In the genomic region with DNA sequence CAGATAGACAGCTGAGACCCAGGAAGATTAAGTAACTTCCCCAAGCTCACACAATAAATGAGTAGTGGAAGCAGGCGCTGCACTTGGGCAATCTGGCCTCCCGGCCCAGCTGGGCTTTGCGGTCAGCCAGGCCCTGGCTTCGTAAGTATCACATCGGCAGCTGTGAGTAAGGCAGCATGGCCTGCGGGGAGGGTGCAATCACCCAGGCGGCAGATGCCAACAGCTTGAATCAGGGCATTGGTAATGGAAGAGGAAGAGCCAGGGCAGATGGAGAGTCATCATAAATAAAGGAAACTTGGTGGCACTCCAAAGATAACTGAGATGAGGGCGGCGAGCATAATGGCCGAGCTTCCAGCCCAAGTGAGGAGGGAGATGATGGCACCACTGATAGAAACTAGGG, we compare ENCODE assay signal across 14 cellular contexts.
A peak's percentile ranks its signal among the peaks of the same experiment; 100 is the strongest.
DNase-seq lines count a peak whose midpoint lies in the region; ATAC-seq and TF ChIP-seq lines count a peak whose summit lies in the region.
"Had no signal": no experiment of that assay in that cellular context is flagged by ENCODE, and none has a peak within 500 bp of the region (broad histone marks: within the 10 kb centered on the region; RNA-seq: fewer than 3 reads in every experiment).

No MANE protein-coding gene starts in this region.

- H3K4me1 ChIP-seq in hepatocyte (ENCODE audit: insufficient read depth), result no peaks in the 10 kb centered on the region

- ATAC-seq in GM19452 (IDR thresholded peaks at IDR 0.05; ENCODE audit: unreplicated experiment), result no peak
- ATAC-seq in GM18907 (IDR thresholded peaks at IDR 0.05; ENCODE audit: unreplicated experiment), result no peak
- ATAC-seq: mucosa of descending colon; stimulated activated effector memory CD8-positive, alpha-beta T cell treated with anti-CD3 and anti-CD28 coated beads, Interleukin-12 subunit alpha, Interleukin-12 subunit beta, amount 100 ng/mL, for 72 hours had no signal

- H3K4me3 ChIP-seq in fibroblast of mammary gland (ENCODE audit: control insufficient read depth, low read depth, low read length) (no peak overlapping the region), hepatocyte (no peak overlapping the region)
- H3K4me3 ChIP-seq: mucosa of descending colon had no signal

- H3K27ac ChIP-seq in hepatocyte, result no peak overlapping the region

- no peaks in the 10 kb centered on the region for H3K36me3 ChIP-seq in hepatocyte (replicated peaks; ENCODE audit: insufficient read depth, low read depth)

- no peaks in the 10 kb centered on the region for H3K27me3 ChIP-seq in hepatocyte

- no peak overlapping the region for H3K4me2 ChIP-seq in hepatocyte

- no peaks in the 10 kb centered on the region for H4K20me1 ChIP-seq in hepatocyte (ENCODE audit: insufficient read depth, poor library complexity, severe bottlenecking)

- peak; percentile 28 for DNase-seq in HPDE6-E6E7 (ENCODE audit: extremely low spot score)
- DNase-seq in RPMI8226, result peak; percentile 12
- peak; percentile 71 for DNase-seq in fibroblast of mammary gland (ENCODE audit: low read depth)
- peak; percentile 26 for DNase-seq in smooth muscle cell of the brain vasculature (ENCODE audit: low read depth, low spot score)
- DNase-seq in stimulated activated CD4-positive, alpha-beta T cell treated with anti-CD3 and anti-CD28 coated beads, Interleukin-4, amount 100 ng/mL, for 4 hours, result no peak
- no peak for DNase-seq in hepatocyte (ENCODE audit: low spot score)
- DNase-seq: activated T-cell treated with anti-CD3 and anti-CD28 coated beads, Interleukin-2, amount 50 U/mL, for 1 hour; Karpas-422; mucosa of descending colon; NCI-H774; small intestine had no signal

- H3K9me3 ChIP-seq in hepatocyte (ENCODE audit: low read depth), result no peaks in the 10 kb centered on the region
- H3K9me3 ChIP-seq: mucosa of descending colon had no signal

- no peak overlapping the region for H2AFZ ChIP-seq in hepatocyte

- H3K79me2 ChIP-seq in hepatocyte, result no peaks in the 10 kb centered on the region

- no peak for TF ChIP-seq CTCF in fibroblast of mammary gland (conservative IDR thresholded peaks at IDR 0.05; ENCODE audit: control insufficient read depth, insufficient read depth, low read depth, low read length)
- TF ChIP-seq CTCF in hepatocyte (IDR thresholded peaks at IDR 0.05; ENCODE audit: poor library complexity), result no peak

- 91% methylated on average over 10 of the region's 10 CpGs for WGBS in hepatocyte (ENCODE audit: low lambda C conversion rate, missing lambda C conversion rate)

- no peaks in the 10 kb centered on the region for H3K9me2 ChIP-seq in hepatocyte (replicated peaks; ENCODE audit: insufficient read depth)

Comparison
In these comparisons a context has a peak if more than half of its experiments do, and no peak if none do; other contexts are left out.
1. DNase-seq: peak in HPDE6-E6E7 (single experiment), RPMI8226 (single experiment), fibroblast of mammary gland (single experiment) and smooth muscle cell of the brain vasculature (single experiment); none in stimulated activated CD4-positive, alpha-beta T cell treated with anti-CD3 and anti-CD28 coated beads, Interleukin-4, amount 100 ng/mL, for 4 hours (0 of 2) and hepatocyte (single experiment).